ENCODE assay signal across 25 cellular contexts in the genomic region with DNA sequence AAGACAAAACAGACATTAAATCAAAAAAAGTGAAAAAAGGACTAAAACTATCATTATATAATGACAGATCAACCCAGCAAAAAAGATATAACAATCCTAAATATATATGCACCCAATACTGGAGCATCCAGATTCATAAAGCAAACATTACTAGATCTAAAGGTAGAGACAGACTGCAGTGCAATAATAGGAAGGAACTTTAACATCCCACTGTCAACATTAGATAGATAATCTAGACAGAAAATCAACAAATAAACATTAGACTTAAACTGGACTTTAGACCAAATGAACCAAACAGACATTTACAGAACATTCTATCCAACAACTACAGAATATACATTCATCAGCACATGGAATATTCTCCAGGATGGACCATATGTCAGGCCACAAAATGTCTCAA. TPM values are rescaled to one million over a fixed set of nuclear protein-coding genes. Genes with fewer than 3 reads are reported as not detected.
DNase-seq lines count a peak whose midpoint lies in the region; ATAC-seq, FAIRE-seq and TF ChIP-seq lines count a peak whose summit lies in the region.
"Had no signal": no experiment of that assay in that cellular context is flagged by ENCODE, and none has a peak within 500 bp of the region (broad histone marks: within the 10 kb centered on the region; RNA-seq: fewer than 3 reads in every experiment).

No MANE protein-coding gene starts in this region.

- H4K20me1 ChIP-seq in HepG2 (ENCODE audit: insufficient read depth, low read length) (no peaks in the 10 kb centered on the region), PC-3 (ENCODE audit: low read length) (no peaks in the 10 kb centered on the region)
- H4K20me1 ChIP-seq: BLaER1 had no signal

- no peaks in the 10 kb centered on the region for H3K79me2 ChIP-seq in HepG2 (ENCODE audit: insufficient read depth, low read length)
- no peaks in the 10 kb centered on the region for H3K79me2 ChIP-seq in PC-3 (ENCODE audit: low read length)

- no peak for TF ChIP-seq POLR2A in HepG2 (IDR thresholded peaks at IDR 0.05; ENCODE audit: insufficient read depth in 1 of 2, low read depth in 2 of 2, low read length in 2 of 2)
- TF ChIP-seq POLR2A in right lobe of liver (IDR thresholded peaks at IDR 0.05): no peak
- no peak for TF ChIP-seq POLR2A in spleen (IDR thresholded peaks at IDR 0.05)

- BruUV-seq in HepG2 (replicated peaks; lab: Mats Ljungman, UMichigan) (no TSS peak), PC-3 (replicated peaks; lab: Mats Ljungman, UMichigan) (no TSS peak)

- CTCF ChIA-PET in HepG2 (lab: Yijun Ruan, JAX; ENCODE audit: low intra/inter-chr PET ratio, low total read pairs) (no interaction called here), PC-3 (lab: Charles Lee) (no interaction called here)

- no peaks in the 10 kb centered on the region for H3K9me2 ChIP-seq in PC-3 (replicated peaks; ENCODE audit: low read length)

- no peak for TF ChIP-seq EP300 in HepG2 (IDR thresholded peaks at IDR 0.05; ENCODE audit: low read depth in 2 of 2, low read length in 2 of 2)
- no peak for TF ChIP-seq EP300 in HepG2 (CRISPR knock-in tag; IDR thresholded peaks at IDR 0.05; ENCODE audit: borderline replicate concordance)

- POLR2A ChIA-PET in HepG2 (lab: Yijun Ruan, JAX): no interaction called here
- POLR2A ChIA-PET in PC-3 (lab: Charles Lee; ENCODE audit: unreplicated experiment): no interaction called here

- TF ChIP-seq CTCF in HepG2 (CRISPR knock-in tag; IDR thresholded peaks at IDR 0.05): no peak
- TF ChIP-seq CTCF in right lobe of liver (IDR thresholded peaks at IDR 0.05): no peak
- TF ChIP-seq CTCF in PC-3 (conservative IDR thresholded peaks at IDR 0.05; ENCODE audit: low read depth, low read length): no peak
- TF ChIP-seq CTCF in spleen (IDR thresholded peaks at IDR 0.05 in 8 of 11, conservative IDR thresholded peaks at IDR 0.05 in 3 of 11): no peak

- no peak overlapping the region for H3K4me3 ChIP-seq in HepG2 (replicated peaks in 1 of 3; ENCODE audit: insufficient read depth in 1 of 3, low read depth in 2 of 3, low read length in 3 of 3)
- H3K4me3 ChIP-seq in right lobe of liver: no peak overlapping the region
- no peak overlapping the region for H3K4me3 ChIP-seq in PC-3 (ENCODE audit: low read length)
- H3K4me3 ChIP-seq in spleen: no peak overlapping the region
- H3K4me3 ChIP-seq: BLaER1, GM12878 had no signal

- no peak for TF ChIP-seq RAD21 in HepG2 (CRISPR knock-in tag; IDR thresholded peaks at IDR 0.05)

- H3K36me3 ChIP-seq in HepG2 (replicated peaks in 1 of 2; ENCODE audit: control insufficient read depth in 1 of 2, insufficient read depth in 2 of 2, low read length in 2 of 2): no peaks in the 10 kb centered on the region
- no peaks in the 10 kb centered on the region for H3K36me3 ChIP-seq in right lobe of liver
- H3K36me3 ChIP-seq in PC-3 (ENCODE audit: low read depth, low read length): no peaks in the 10 kb centered on the region
- peaks cover 0 to 9% (median 0%) of the 10 kb centered on the region in 6 donors for H3K36me3 ChIP-seq in spleen
- H3K36me3 ChIP-seq: BE2C, BLaER1 had no signal

- peak; percentile 10 for DNase-seq in HepG2 (ENCODE audit: low spot score)
- DNase-seq in right lobe of liver: no peak
- no peak for DNase-seq in PC-3
- no peak for DNase-seq in spleen
- no peak for DNase-seq in HK-2 (ENCODE audit: unreplicated experiment)
- DNase-seq: 8988T; ACHN; BE2C; C1 segment of cervical spinal cord; CD4-positive, alpha-beta memory T cell; CD4-positive, CD25-positive, alpha-beta regulatory T cell; CD8-positive, alpha-beta memory T cell; COR-L47; DMS 273 treated with DMSO at 0.1 percent for 48 hours; DMS153; DMS53; DMS79; DND-41; EL; GDM1 had no signal

- in situ Hi-C loops in HepG2 (cut with HindIII; ENCODE audit: extremely low pct_ligation_motif_present, low pct_unique_long_range_greater_than_20kb): no loop called here

- ATAC-seq in HepG2: no peak; the same call in 2 of the 3 replicates
- ATAC-seq in right lobe of liver: peak; percentile 20 to 65 (median 41)
- ATAC-seq in PC-3: no peak
- ATAC-seq: GM12878 had no signal

- no peak overlapping the region for H3K9ac ChIP-seq in HepG2 (ENCODE audit: insufficient read depth, low read depth, low read length)
- H3K9ac ChIP-seq in PC-3 (ENCODE audit: low read length): no peak overlapping the region
- H3K9ac ChIP-seq: BLaER1 had no signal

- H3K27me3 ChIP-seq in HepG2 (ENCODE audit: control insufficient read depth in 1 of 2, insufficient read depth in 2 of 2, low read length in 2 of 2): no peaks in the 10 kb centered on the region
- no peaks in the 10 kb centered on the region for H3K27me3 ChIP-seq in right lobe of liver
- peaks cover 3% of the 10 kb centered on the region; the same call in 1 of the 2 replicates for H3K27me3 ChIP-seq in PC-3 (ENCODE audit: low read length)
- no peaks in the 10 kb centered on the region for H3K27me3 ChIP-seq in spleen (replicated peaks in 1 of 7)
- H3K27me3 ChIP-seq: BE2C had no signal

- H2AFZ ChIP-seq in HepG2 (ENCODE audit: low read length) (no peak overlapping the region), PC-3 (ENCODE audit: low read length) (no peak overlapping the region)

- H3F3A ChIP-seq in PC-3 (ENCODE audit: low read length, unreplicated experiment): no peaks in the 10 kb centered on the region

- H3K4me1 ChIP-seq in HepG2 (ENCODE audit: insufficient read depth, low read length): peaks cover 21% of the 10 kb centered on the region
- H3K4me1 ChIP-seq in right lobe of liver: no peaks in the 10 kb centered on the region
- H3K4me1 ChIP-seq in PC-3 (ENCODE audit: insufficient read depth, low read length): no peaks in the 10 kb centered on the region
- no peaks in the 10 kb centered on the region for H3K4me1 ChIP-seq in spleen
- H3K4me1 ChIP-seq: BE2C, BLaER1 had no signal

- H3K9me3 ChIP-seq in HepG2 (ENCODE audit: low read length) (no peaks in the 10 kb centered on the region), right lobe of liver (no peaks in the 10 kb centered on the region), PC-3 (ENCODE audit: low read length) (no peaks in the 10 kb centered on the region), spleen (no peaks in the 10 kb centered on the region)
- H3K9me3 ChIP-seq: BE2C, BLaER1 had no signal

- intact Hi-C loops in HepG2 (cut with micrococcal nuclease; ENCODE audit: unreplicated experiment) (no loop called here), right lobe of liver (cut with DNase I) (no loop called here), PC-3 (cut with micrococcal nuclease) (no loop called here), spleen (cut with DNase I; ENCODE audit: low total_unique reads) (no loop called here)

- H3K4me2 ChIP-seq in HepG2 (ENCODE audit: low read depth, low read length): 0 out of 2 replicates have a peak overlapping the region, but pooled peaks have one; percentile 12
- H3K4me2 ChIP-seq in PC-3 (ENCODE audit: low read length): no peak overlapping the region
- H3K4me2 ChIP-seq: BLaER1 had no signal

- H3K27ac ChIP-seq in HepG2 (ENCODE audit: extremely low read length, insufficient read depth, low read length) (no peak overlapping the region), right lobe of liver (no peak overlapping the region), PC-3 (ENCODE audit: low read length) (no peak overlapping the region), spleen (no peak overlapping the region)
- H3K27ac ChIP-seq: BLaER1 had no signal

- no peak for FAIRE-seq in HepG2 (lab: Jason Lieb, UNC)
- FAIRE-seq: A204.1, GM12878, GM12892, GM18507 had no signal

RNA-seq across cellular contexts. Expression of a gene that starts 29.5 kb away (rescaled TPM):
- 0.07 and 0.15 TPM in 2 replicates for total RNA-seq in HepG2 (2016; rRNA removed; fragmentation: Illumina TruSeq; extraction: Trizol)
- total RNA-seq in HepG2 (2016; cell fraction: cytosol; rRNA removed; fragmentation: Illumina TruSeq; extraction: Trizol; ENCODE audit: low read depth): 0.18 and 0.30 TPM in 2 replicates
- 0.13 and 0.21 TPM in 2 replicates for total RNA-seq in HepG2 (2016; cell fraction: insoluble cytoplasmic fraction; rRNA removed; fragmentation: Illumina TruSeq; extraction: Trizol)
- total RNA-seq in HepG2 (2016; cell fraction: membrane; rRNA removed; fragmentation: Illumina TruSeq; extraction: Trizol): 0.17 and 0.22 TPM in 2 replicates
- 0.12 TPM in 1 of 2 replicates, not detected in the other for total RNA-seq in HepG2 (2016; cell fraction: nucleus; rRNA removed; fragmentation: Illumina TruSeq; extraction: Trizol)
- polyA plus RNA-seq in HepG2 (2011; rRNA removed): 0.04 and 0.05 TPM in 2 replicates
- 0.05 and 0.06 TPM in 2 replicates for polyA plus RNA-seq in HepG2 (2011; cell fraction: cytosol; rRNA removed)
- polyA plus RNA-seq in HepG2 (2011; cell fraction: nucleus; rRNA removed): not detected in 2 replicates
- polyA plus RNA-seq in HepG2 (2012): 0.04 TPM in 2 replicates
- polyA plus RNA-seq in HepG2 (2016; cell fraction: cytosol; fragmentation: Illumina TruSeq; extraction: Trizol; ENCODE audit: low read depth): 0.09 and 0.10 TPM in 2 replicates
- polyA plus RNA-seq in HepG2 (2016; cell fraction: insoluble cytoplasmic fraction; fragmentation: Illumina TruSeq; extraction: Trizol; ENCODE audit: low read depth): 0.11 and 0.16 TPM in 2 replicates
- 0.14 and 0.23 TPM in 2 replicates for polyA plus RNA-seq in HepG2 (2016; cell fraction: membrane; fragmentation: Illumina TruSeq; extraction: Trizol; ENCODE audit: low read depth)
- 0.12 and 0.16 TPM in 2 replicates for polyA plus RNA-seq in HepG2 (2016; cell fraction: nucleus; fragmentation: Illumina TruSeq; extraction: Trizol; ENCODE audit: insufficient read depth, low read depth)
- polyA minus RNA-seq in HepG2 (2011; rRNA and poly(A)+ RNA removed; ENCODE audit: low replicate concordance): not detected in 2 replicates
- polyA minus RNA-seq in HepG2 (2011; cell fraction: cytosol; rRNA and poly(A)+ RNA removed): not detected in 2 replicates
- not detected in 2 replicates for polyA minus RNA-seq in HepG2 (2011; cell fraction: nucleus; rRNA and poly(A)+ RNA removed)
- total RNA-seq in right lobe of liver: under 1 TPM in 4 of 6 experiments, not detected in 2; 0.05 to 0.11 (median 0.06) TPM
- 0.04 TPM in 1 of 2 replicates, not detected in the other for total RNA-seq in PC-3 (2014; rRNA removed)
- 1 to 10 TPM; 3.6 to 8.3 (median 4.4) TPM for total RNA-seq in spleen
- polyA plus RNA-seq in spleen: 1 to 10 TPM; 3.3 to 4.3 (median 3.9) TPM

RNA-seq across cellular contexts. Expression of a gene that starts 40.6 kb away (rescaled TPM):
- total RNA-seq in HepG2 (2016; rRNA removed; fragmentation: Illumina TruSeq; extraction: Trizol) (0.24 and 0.28 TPM in 2 replicates), right lobe of liver (10 to 100 TPM in 1 of 6 experiments, 1 to 10 TPM in 5; 1.5 to 11.0 (median 3.9) TPM), PC-3 (2014; rRNA removed) (not detected in 2 replicates), spleen (100 to 1,000 TPM in 1 of 7 donors, 10 to 100 TPM in 6; 50.6 to 106 (median 76.6) TPM)
- total RNA-seq in HepG2 (2016; cell fraction: cytosol; rRNA removed; fragmentation: Illumina TruSeq; extraction: Trizol; ENCODE audit: low read depth): 0.35 and 1.0 TPM in 2 replicates
- total RNA-seq in HepG2 (2016; cell fraction: insoluble cytoplasmic fraction; rRNA removed; fragmentation: Illumina TruSeq; extraction: Trizol): 0.56 TPM in 1 of 2 replicates, not detected in the other
- total RNA-seq in HepG2 (2016; cell fraction: membrane; rRNA removed; fragmentation: Illumina TruSeq; extraction: Trizol): 0.10 and 0.12 TPM in 2 replicates
- total RNA-seq in HepG2 (2016; cell fraction: nucleus; rRNA removed; fragmentation: Illumina TruSeq; extraction: Trizol): 0.28 and 0.63 TPM in 2 replicates
- polyA plus RNA-seq in HepG2 (2011; rRNA removed) (0.18 and 0.25 TPM in 2 replicates), spleen (10 to 100 TPM; 18.3 to 32.6 (median 29.3) TPM)
- 0.01 and 0.03 TPM in 2 replicates for polyA plus RNA-seq in HepG2 (2011; cell fraction: cytosol; rRNA removed)
- polyA plus RNA-seq in HepG2 (2011; cell fraction: nucleus; rRNA removed): 0.26 and 0.29 TPM in 2 replicates
- polyA plus RNA-seq in HepG2 (2012): 0.35 TPM in 1 of 2 replicates, not detected in the other
- 0.09 and 0.11 TPM in 2 replicates for polyA plus RNA-seq in HepG2 (2016; cell fraction: cytosol; fragmentation: Illumina TruSeq; extraction: Trizol; ENCODE audit: low read depth)
- polyA plus RNA-seq in HepG2 (2016; cell fraction: insoluble cytoplasmic fraction; fragmentation: Illumina TruSeq; extraction: Trizol; ENCODE audit: low read depth): 0.11 and 0.21 TPM in 2 replicates
- 0.13 TPM in 1 of 2 replicates, not detected in the other for polyA plus RNA-seq in HepG2 (2016; cell fraction: membrane; fragmentation: Illumina TruSeq; extraction: Trizol; ENCODE audit: low read depth)
- 0.28 and 0.63 TPM in 2 replicates for polyA plus RNA-seq in HepG2 (2016; cell fraction: nucleus; fragmentation: Illumina TruSeq; extraction: Trizol; ENCODE audit: insufficient read depth, low read depth)
- polyA minus RNA-seq in HepG2 (2011; rRNA and poly(A)+ RNA removed; ENCODE audit: low replicate concordance): 0.09 TPM in 1 of 2 replicates, not detected in the other
- not detected in 2 replicates for polyA minus RNA-seq in HepG2 (2011; cell fraction: cytosol; rRNA and poly(A)+ RNA removed)
- polyA minus RNA-seq in HepG2 (2011; cell fraction: nucleus; rRNA and poly(A)+ RNA removed): 0.39 and 1.4 TPM in 2 replicates

Comparison
In these comparisons a context has a peak if more than half of its experiments do, and no peak if none do; other contexts are left out.
1. ATAC-seq: peak in right lobe of liver (4 of 4); none in HepG2 (single experiment) and PC-3 (single experiment).
2. RNA of a gene that starts 40.6 kb away (total RNA-seq): 50.6 to 106 TPM in spleen; 1.5 to 11.0 TPM in right lobe of liver, 0.10 to 1.0 TPM in HepG2 and not detected in PC-3; every median in the first group is over 4 times any median in the second.